In the genomic region with DNA sequence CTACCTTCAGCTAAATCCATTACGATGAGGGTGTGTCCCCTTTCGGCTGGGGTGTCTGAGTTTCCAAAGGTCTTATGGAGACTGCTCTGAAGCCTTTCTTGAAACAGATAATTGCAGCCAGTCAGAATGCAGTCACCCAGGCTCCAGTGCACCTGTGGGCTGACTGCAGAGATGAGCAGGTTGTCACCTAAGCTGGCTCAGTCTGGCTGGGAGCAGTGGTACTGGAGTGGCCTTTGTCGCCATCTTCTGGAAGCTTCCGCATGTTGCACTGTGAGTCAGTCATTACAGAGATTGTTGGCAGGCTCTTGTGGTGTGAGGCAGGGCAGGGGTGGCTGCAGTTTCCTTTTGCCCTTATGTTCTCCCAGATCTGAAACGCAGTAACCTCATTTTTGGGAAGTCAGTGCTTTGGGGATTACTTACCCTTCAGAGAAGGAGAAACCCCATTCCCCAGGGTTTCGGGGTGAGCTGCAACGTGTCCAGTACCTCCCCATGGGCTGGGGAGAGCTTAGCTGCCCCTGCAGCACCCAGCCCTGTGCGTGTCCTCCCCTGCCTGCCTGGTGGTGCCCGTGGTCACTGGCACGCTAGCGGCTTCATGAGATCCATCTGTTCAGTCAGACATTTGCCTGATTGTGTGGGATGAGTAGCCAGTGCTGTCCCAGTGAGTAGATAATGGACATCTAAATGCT, we compare ENCODE assay signal across 9 cellular contexts. TPM values are rescaled to one million over a fixed set of nuclear protein-coding genes. Genes with fewer than 3 reads are reported as not detected.
A peak's percentile ranks its signal among the peaks of the same experiment; 100 is the strongest.
DNase-seq lines count a peak whose midpoint lies in the region; ATAC-seq and TF ChIP-seq lines count a peak whose summit lies in the region.
"Had no signal": no experiment of that assay in that cellular context is flagged by ENCODE, and none has a peak within 500 bp of the region (broad histone marks: within the 10 kb centered on the region; RNA-seq: fewer than 3 reads in every experiment).

No MANE protein-coding gene starts in this region.

- H3K27ac ChIP-seq in CD8-positive, alpha-beta memory T cell (ENCODE audit: low read depth, low read length) = no peak overlapping the region
- H3K27ac ChIP-seq in dorsolateral prefrontal cortex = no peak overlapping the region

- no peaks in the 10 kb centered on the region for H3K4me1 ChIP-seq in CD8-positive, alpha-beta memory T cell (ENCODE audit: insufficient read depth, low read length)

- POLR2A ChIA-PET in CD8-positive, alpha-beta memory T cell (lab: Charles Lee) = interaction anchor here (1.1 kb wide), 1 partner anchor 67 kb away, joined by 6 read pairs; no protein-coding TSS in a partner anchor

- H3K9me3 ChIP-seq in CD8-positive, alpha-beta memory T cell (ENCODE audit: low read length) = no peaks in the 10 kb centered on the region

- TF ChIP-seq CTCF in dorsolateral prefrontal cortex (IDR thresholded peaks at IDR 0.05 in 54 of 56, conservative IDR thresholded peaks at IDR 0.05 in 2 of 56; ENCODE audit: low read depth in 1 of 56, partially characterized antibody in 56 of 56) = peak; percentile 67 to 98 (median 93)

- peaks cover 0 to 14% (median 5%) of the 10 kb centered on the region in 3 donors for H3K4me1 Mint-ChIP-seq in CD8-positive, alpha-beta memory T cell

- H3K27me3 Mint-ChIP-seq in CD8-positive, alpha-beta memory T cell = no peaks in the 10 kb centered on the region

- peaks cover 5% of the 10 kb centered on the region for H3K36me3 ChIP-seq in CD8-positive, alpha-beta memory T cell (ENCODE audit: insufficient read depth, low read length)

- no peaks in the 10 kb centered on the region for H3K27me3 ChIP-seq in CD8-positive, alpha-beta memory T cell (ENCODE audit: insufficient read depth, low read length, poor library complexity, severe bottlenecking)
- no peaks in the 10 kb centered on the region for H3K27me3 ChIP-seq in dorsolateral prefrontal cortex

- CTCF ChIA-PET in CD8-positive, alpha-beta memory T cell (lab: Charles Lee) = interaction anchor here (0.6 to 11.2 kb wide), 27 partner anchors 9 to 1198 kb away, joined by 3 to 356 read pairs (median 5); a partner anchor contains a TSS

- no peak overlapping the region for H3K4me3 ChIP-seq in CD8-positive, alpha-beta memory T cell (ENCODE audit: low read length)
- H3K4me3 ChIP-seq in dorsolateral prefrontal cortex = no peak overlapping the region

- intact Hi-C loops in dorsolateral prefrontal cortex (cut with DNase I) = loop anchor here (1.0 to 10.0 kb wide), 6 partner anchors 52 to 1194 kb away; no protein-coding TSS in a partner anchor

- H3K36me3 Mint-ChIP-seq in CD8-positive, alpha-beta memory T cell = peaks cover 0 to 83% (median 14%) of the 10 kb centered on the region in 3 donors

- DNase-seq in CD8-positive, alpha-beta memory T cell = peak; percentile 57 to 82 (median 66)
- peak; percentile 38 for DNase-seq in NCI-H526 treated with DMSO at 0.1 percent for 48 hours (lab: John Stamatoyannopoulos, UW)
- DNase-seq in activated CD4-positive, alpha-beta T cell treated with anti-CD3 and anti-CD28 coated beads, Interleukin-2, amount 50 U/mL, for 4 hours = peak; percentile 72 to 75
- peak; percentile 73 to 90 (median 86) for DNase-seq in dorsolateral prefrontal cortex
- peak; percentile 91 for DNase-seq in medulla oblongata (ENCODE audit: extremely low spot score)
- DNase-seq in stimulated activated CD8-positive, alpha-beta memory T cell treated with anti-CD3 and anti-CD28 coated beads, Interleukin-15, amount 100 ng/mL, for 24 hours (ENCODE audit: low read depth) = peak; percentile 38

- ATAC-seq in GM19397 (IDR thresholded peaks at IDR 0.05; ENCODE audit: unreplicated experiment) (peak; percentile 85), HG03457 (IDR thresholded peaks at IDR 0.05; ENCODE audit: unreplicated experiment) (peak; percentile 78)

- no peaks in the 10 kb centered on the region for H3K9me3 Mint-ChIP-seq in CD8-positive, alpha-beta memory T cell
- H3K9me3 Mint-ChIP-seq: T-helper 1 cell treated with Interleukin-12 subunit alpha and Interleukin-12 subunit beta and Interleukin-4 antibody, amounts not matched to agents 30 μg/mL and 1 μg/mL, for 36 hours had no signal

- peak overlapping the region in 1 of 7 donors; percentile 68 for H3K4me3 Mint-ChIP-seq in CD8-positive, alpha-beta memory T cell
- H3K4me3 Mint-ChIP-seq: T-helper 1 cell treated with Interleukin-12 subunit alpha and Interleukin-12 subunit beta and Interleukin-4 antibody, amounts not matched to agents 30 μg/mL and 1 μg/mL, for 36 hours had no signal

- peak overlapping the region in 5 of 8 donors; percentile 38 to 89 (median 52) for H3K27ac Mint-ChIP-seq in CD8-positive, alpha-beta memory T cell
- H3K27ac Mint-ChIP-seq: T-helper 1 cell treated with Interleukin-12 subunit alpha and Interleukin-12 subunit beta and Interleukin-4 antibody, amounts not matched to agents 30 μg/mL and 1 μg/mL, for 36 hours had no signal

RNA-seq across cellular contexts. Expression of a gene that starts 48.0 kb away (rescaled TPM):
- 10 to 100 TPM; 23.2 to 25.9 TPM for total RNA-seq in CD8-positive, alpha-beta memory T cell
- 46.2 TPM for polyA plus RNA-seq in CD8-positive, alpha-beta memory T cell
- total RNA-seq in dorsolateral prefrontal cortex = 10 to 100 TPM; 12.9 to 82.4 (median 55.5) TPM

Comparison
In these comparisons a context has a peak if more than half of its experiments do, and no peak if none do; other contexts are left out.
1. DNase-seq: peak in every context shown above with its lines; median percentile 91 in medulla oblongata; 86 in dorsolateral prefrontal cortex; 74 in activated CD4-positive, alpha-beta T cell treated with anti-CD3 and anti-CD28 coated beads, Interleukin-2, amount 50 U/mL, for 4 hours; 66 in CD8-positive, alpha-beta memory T cell; 38 in NCI-H526 treated with DMSO at 0.1 percent for 48 hours; 38 in stimulated activated CD8-positive, alpha-beta memory T cell treated with anti-CD3 and anti-CD28 coated beads, Interleukin-15, amount 100 ng/mL, for 24 hours.